Comparison of ENCODE assay signal across 8 cellular contexts in the genomic region with DNA sequence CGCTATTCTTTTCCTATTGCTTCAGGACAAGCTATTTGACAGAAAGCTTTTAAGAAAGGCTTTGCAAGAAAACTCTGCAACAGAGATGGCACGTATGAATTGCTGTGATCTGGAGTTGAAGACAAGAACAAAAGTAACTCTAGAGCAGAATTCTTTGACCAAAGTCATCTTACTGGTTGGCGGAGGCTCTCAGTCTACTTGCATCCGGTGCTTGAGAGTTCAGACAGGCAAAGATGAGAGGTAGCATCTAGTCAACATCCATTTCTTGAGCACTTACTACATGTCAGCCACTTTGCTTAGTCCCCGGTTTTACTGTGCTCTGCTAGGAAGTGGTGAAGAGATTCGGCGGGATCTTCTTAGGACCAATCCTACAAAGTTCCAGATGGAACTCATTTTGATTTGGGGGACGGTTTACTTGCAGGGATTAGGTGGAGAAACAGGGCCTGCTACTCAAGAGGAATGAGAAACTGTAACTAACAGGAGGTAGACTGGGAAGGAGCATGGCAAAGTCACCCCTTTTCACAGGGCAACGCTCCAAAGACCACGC. TPM values are rescaled to one million over a fixed set of nuclear protein-coding genes. Genes with fewer than 3 reads are reported as not detected.
DNase-seq lines count a peak whose midpoint lies in the region; ATAC-seq, FAIRE-seq and TF ChIP-seq lines count a peak whose summit lies in the region.

No MANE protein-coding gene starts in this region.

- TSS peak; percentile 79 for BruUV-seq in HepG2 (replicated peaks; lab: Mats Ljungman, UMichigan)

- H3K9me3 Mint-ChIP-seq in CD4-positive, alpha-beta memory T cell, result peaks cover 0 to 11% (median 0%) of the 10 kb centered on the region in 8 donors
- H3K9me3 Mint-ChIP-seq in astrocyte (ENCODE audit: unreplicated experiment), result no peaks in the 10 kb centered on the region

- peak in 1 of 5 donors; percentile 46 for DNase-seq in CD4-positive, alpha-beta memory T cell
- no peak for DNase-seq in Jurkat, Clone E6-1 (ENCODE audit: low read depth, low spot score)
- DNase-seq in astrocyte (ENCODE audit: low read depth) (peak; percentile 2), HepG2 (ENCODE audit: low spot score) (no peak), thoracic aorta (ENCODE audit: low spot score) (no peak), globus pallidus (ENCODE audit: low spot score) (no peak), NCI-H1105 (lab: John Stamatoyannopoulos, UW) (no peak)

- H3K79me2 ChIP-seq in astrocyte (ENCODE audit: insufficient read depth, low read length) (peaks cover 31% of the 10 kb centered on the region), HepG2 (ENCODE audit: insufficient read depth, low read length) (peaks cover 9% of the 10 kb centered on the region)

- WGBS in HepG2 (ENCODE audit: low lambda C conversion rate), result 73% methylated on average over 10 of the region's 10 CpGs

- peak overlapping the region; percentile 95 for H3K27ac ChIP-seq in CD4-positive, alpha-beta memory T cell (ENCODE audit: low read depth, low read length)
- H3K27ac ChIP-seq in astrocyte (ENCODE audit: low read depth, low read length) (peak overlapping the region; percentile 94), HepG2 (ENCODE audit: extremely low read length, insufficient read depth, low read length) (peak overlapping the region; percentile 84), thoracic aorta (peak overlapping the region; percentile 96 to 99)

- H3K4me3 ChIP-seq in CD4-positive, alpha-beta memory T cell (ENCODE audit: low read length in 2 of 2), result peak overlapping the region; percentile 78 to 94
- peak overlapping the region; percentile 92 for H3K4me3 ChIP-seq in Jurkat, Clone E6-1 (ENCODE audit: low read length)
- H3K4me3 ChIP-seq in astrocyte (ENCODE audit: insufficient read depth, low read depth, low read length) (peak overlapping the region; percentile 93), HepG2 (replicated peaks in 1 of 3; ENCODE audit: insufficient read depth in 1 of 3, low read depth in 2 of 3, low read length in 3 of 3) (peak overlapping the region; percentile 78 to 93 (median 83)), thoracic aorta (peak overlapping the region; percentile 93)

- intact Hi-C loops in CD4-positive, alpha-beta memory T cell (cut with micrococcal nuclease), result loop anchor here (1.0 to 10.0 kb wide), 7 partner anchors 33 to 1255 kb away; partner anchors contain the start of genes FGFR1OP2, INTS13, MRPS35 and TM7SF3
- intact Hi-C loops in HepG2 (cut with micrococcal nuclease; ENCODE audit: unreplicated experiment), result no loop called here

- FAIRE-seq in astrocyte (lab: Jason Lieb, UNC) (no peak), HepG2 (lab: Jason Lieb, UNC) (no peak)

- ATAC-seq in HepG2 (no peak; the same call in 2 of the 3 replicates), thoracic aorta (ENCODE audit: insufficient number of reproducible peaks, low FRiP score, low read depth) (no peak), HG02970 (IDR thresholded peaks at IDR 0.05; ENCODE audit: low FRiP score, unreplicated experiment) (no peak)

- H3K9ac ChIP-seq in astrocyte (ENCODE audit: low read length), result peak overlapping the region; percentile 98
- peak overlapping the region; percentile 93 for H3K9ac ChIP-seq in HepG2 (ENCODE audit: insufficient read depth, low read depth, low read length)

- no peaks in the 10 kb centered on the region for H3K36me3 ChIP-seq in CD4-positive, alpha-beta memory T cell (ENCODE audit: insufficient read depth, low read length)
- H3K36me3 ChIP-seq in astrocyte (ENCODE audit: insufficient read depth, low read length) (peaks cover 3% of the 10 kb centered on the region), HepG2 (replicated peaks in 1 of 2; ENCODE audit: control insufficient read depth in 1 of 2, insufficient read depth in 2 of 2, low read length in 2 of 2) (no peaks in the 10 kb centered on the region), thoracic aorta (no peaks in the 10 kb centered on the region)

- peaks cover 34% of the 10 kb centered on the region for H3K4me1 ChIP-seq in CD4-positive, alpha-beta memory T cell (ENCODE audit: insufficient read depth, low read length)
- H3K4me1 ChIP-seq in astrocyte (ENCODE audit: insufficient read depth, low read length), result peaks cover 10% of the 10 kb centered on the region
- H3K4me1 ChIP-seq in HepG2 (ENCODE audit: insufficient read depth, low read length), result peaks cover 26% of the 10 kb centered on the region
- H3K4me1 ChIP-seq in thoracic aorta (ENCODE audit: control insufficient read depth in 1 of 2, low read depth in 2 of 2), result peaks cover 0 to 17% of the 10 kb centered on the region in 2 donors

- H3K4me3 Mint-ChIP-seq in CD4-positive, alpha-beta memory T cell, result peak overlapping the region; percentile 90 to 99 (median 96)
- H3K4me3 Mint-ChIP-seq in astrocyte (ENCODE audit: unreplicated experiment), result peak overlapping the region; percentile 90

- TF ChIP-seq EP300 in HepG2 (IDR thresholded peaks at IDR 0.05; ENCODE audit: low read depth in 2 of 2, low read length in 2 of 2) (no peak), HepG2 (CRISPR knock-in tag; IDR thresholded peaks at IDR 0.05; ENCODE audit: borderline replicate concordance) (no peak)

- no peaks in the 10 kb centered on the region for H3K9me3 ChIP-seq in CD4-positive, alpha-beta memory T cell (ENCODE audit: control insufficient read depth in 1 of 2, low read length in 2 of 2)
- H3K9me3 ChIP-seq in astrocyte (ENCODE audit: insufficient read depth, low read depth, low read length) (no peaks in the 10 kb centered on the region), HepG2 (ENCODE audit: low read length) (peaks cover 6% of the 10 kb centered on the region; the same call in 1 of the 2 replicates), thoracic aorta (no peaks in the 10 kb centered on the region)

- H3K4me2 ChIP-seq in astrocyte (ENCODE audit: low read length) (peak overlapping the region; percentile 97), HepG2 (ENCODE audit: low read depth, low read length) (peak overlapping the region; percentile 89)

- H2AFZ ChIP-seq in astrocyte (ENCODE audit: low read depth, low read length) (peak overlapping the region; percentile 89), HepG2 (ENCODE audit: low read length) (peak overlapping the region; percentile 82)

- TF ChIP-seq RAD21 in HepG2 (CRISPR knock-in tag; IDR thresholded peaks at IDR 0.05), result no peak

- H3K27me3 Mint-ChIP-seq in CD4-positive, alpha-beta memory T cell, result no peaks in the 10 kb centered on the region
- no peaks in the 10 kb centered on the region for H3K27me3 Mint-ChIP-seq in astrocyte (ENCODE audit: low read depth, unreplicated experiment)

- TF ChIP-seq CTCF in astrocyte (IDR thresholded peaks at IDR 0.05; ENCODE audit: insufficient read depth, low read depth, low read length) (no peak), HepG2 (CRISPR knock-in tag; IDR thresholded peaks at IDR 0.05) (no peak), thoracic aorta (IDR thresholded peaks at IDR 0.05) (no peak)

- H3K4me1 Mint-ChIP-seq in CD4-positive, alpha-beta memory T cell, result peaks cover 36 to 63% (median 49%) of the 10 kb centered on the region in 4 donors
- H3K4me1 Mint-ChIP-seq in astrocyte (ENCODE audit: low read depth, unreplicated experiment), result peaks cover 3% of the 10 kb centered on the region

- in situ Hi-C loops in HepG2 (cut with HindIII; ENCODE audit: extremely low pct_ligation_motif_present, low pct_unique_long_range_greater_than_20kb), result no loop called here

- POLR2A ChIA-PET in CD4-positive, alpha-beta memory T cell (lab: Charles Lee; ENCODE audit: partially characterized antibody), result interaction anchor here (1.1 to 3.5 kb wide), 8 partner anchors 20 to 1356 kb away, joined by 5 to 27 read pairs (median 8); partner anchors contain the start of genes ERGIC2, ITPR2, KLHL42 and MANSC4
- POLR2A ChIA-PET in HepG2 (lab: Yijun Ruan, JAX), result interaction anchor here (1.0 to 1.7 kb wide), 3 partner anchors 13 to 168 kb away, joined by 5 to 8 read pairs (median 6); no protein-coding TSS in a partner anchor

- CTCF ChIA-PET in CD4-positive, alpha-beta memory T cell (lab: Charles Lee; ENCODE audit: partially characterized antibody), result interaction anchor here (1.6 kb wide), 1 partner anchor 18 kb away, joined by 4 read pairs; no protein-coding TSS in a partner anchor
- CTCF ChIA-PET in HepG2 (lab: Yijun Ruan, JAX; ENCODE audit: low intra/inter-chr PET ratio, low total read pairs), result no interaction called here

- peaks cover 13 to 29% of the 10 kb centered on the region in 2 donors for H3K36me3 Mint-ChIP-seq in CD4-positive, alpha-beta memory T cell
- H3K36me3 Mint-ChIP-seq in astrocyte (ENCODE audit: low read depth, unreplicated experiment), result peaks cover 2% of the 10 kb centered on the region

- no peaks in the 10 kb centered on the region for H4K20me1 ChIP-seq in astrocyte (ENCODE audit: insufficient read depth, low read length)
- H4K20me1 ChIP-seq in HepG2 (ENCODE audit: insufficient read depth, low read length), result no peaks in the 10 kb centered on the region

- H3K27ac Mint-ChIP-seq in CD4-positive, alpha-beta memory T cell, result peak overlapping the region; percentile 98 to 100 (median 100)
- H3K27ac Mint-ChIP-seq in astrocyte (ENCODE audit: unreplicated experiment), result peak overlapping the region; percentile 80

- H3K27me3 ChIP-seq in CD4-positive, alpha-beta memory T cell (ENCODE audit: insufficient read depth, low read length), result no peaks in the 10 kb centered on the region
- H3K27me3 ChIP-seq in astrocyte (ENCODE audit: insufficient read depth, low read length) (no peaks in the 10 kb centered on the region), HepG2 (ENCODE audit: control insufficient read depth in 1 of 2, insufficient read depth in 2 of 2, low read length in 2 of 2) (no peaks in the 10 kb centered on the region; a peak in 1 of 5 replicates), thoracic aorta (replicated peaks; ENCODE audit: insufficient read depth) (no peaks in the 10 kb centered on the region)

- TF ChIP-seq POLR2A in HepG2 (IDR thresholded peaks at IDR 0.05; ENCODE audit: insufficient read depth in 1 of 2, low read depth in 2 of 2, low read length in 2 of 2), result no peak

RNA-seq across cellular contexts. Expression of gene CCDC91, which starts 0.4 kb away (rescaled TPM):
- total RNA-seq in CD4-positive, alpha-beta memory T cell, result 10 to 100 TPM; 83.9 to 88.4 TPM
- polyA plus RNA-seq in CD4-positive, alpha-beta memory T cell, result 10 to 100 TPM; 56.9 to 57.7 TPM
- 18.5 TPM for polyA plus RNA-seq in Jurkat, Clone E6-1 (2012; ENCODE audit: insufficient read depth, insufficient read length)
- total RNA-seq in astrocyte (18.3 and 19.3 TPM in 2 replicates), HepG2 (2016; rRNA removed; fragmentation: Illumina TruSeq; extraction: Trizol) (15.8 and 20.6 TPM in 2 replicates), thoracic aorta (10 to 100 TPM; 26.6 to 27.6 TPM)
- total RNA-seq in HepG2 (2016; cell fraction: cytosol; rRNA removed; fragmentation: Illumina TruSeq; extraction: Trizol; ENCODE audit: low read depth), result 88.7 and 93.9 TPM in 2 replicates
- total RNA-seq in HepG2 (2016; cell fraction: insoluble cytoplasmic fraction; rRNA removed; fragmentation: Illumina TruSeq; extraction: Trizol), result 14.9 and 18.0 TPM in 2 replicates
- 25.9 and 27.4 TPM in 2 replicates for total RNA-seq in HepG2 (2016; cell fraction: membrane; rRNA removed; fragmentation: Illumina TruSeq; extraction: Trizol)
- 19.4 and 19.8 TPM in 2 replicates for total RNA-seq in HepG2 (2016; cell fraction: nucleus; rRNA removed; fragmentation: Illumina TruSeq; extraction: Trizol)
- 7.7 and 9.8 TPM in 2 replicates for polyA plus RNA-seq in HepG2 (2011; rRNA removed)
- 5.3 and 9.0 TPM in 2 replicates for polyA plus RNA-seq in HepG2 (2011; cell fraction: cytosol; rRNA removed)
- 5.2 and 5.9 TPM in 2 replicates for polyA plus RNA-seq in HepG2 (2011; cell fraction: nucleus; rRNA removed)
- 9.2 and 10.4 TPM in 2 replicates for polyA plus RNA-seq in HepG2 (2012)
- 1.3 and 1.9 TPM in 2 replicates for polyA plus RNA-seq in HepG2 (2016; cell fraction: cytosol; fragmentation: Illumina TruSeq; extraction: Trizol; ENCODE audit: low read depth)
- 16.6 and 16.9 TPM in 2 replicates for polyA plus RNA-seq in HepG2 (2016; cell fraction: insoluble cytoplasmic fraction; fragmentation: Illumina TruSeq; extraction: Trizol; ENCODE audit: low read depth)
- 3.4 TPM in 2 replicates for polyA plus RNA-seq in HepG2 (2016; cell fraction: membrane; fragmentation: Illumina TruSeq; extraction: Trizol; ENCODE audit: low read depth)
- 7.0 and 7.9 TPM in 2 replicates for polyA plus RNA-seq in HepG2 (2016; cell fraction: nucleus; fragmentation: Illumina TruSeq; extraction: Trizol; ENCODE audit: insufficient read depth, low read depth)
- polyA minus RNA-seq in HepG2 (2011; rRNA and poly(A)+ RNA removed; ENCODE audit: low replicate concordance), result 17.8 and 41.4 TPM in 2 replicates
- polyA minus RNA-seq in HepG2 (2011; cell fraction: cytosol; rRNA and poly(A)+ RNA removed), result 12.6 and 19.2 TPM in 2 replicates
- 50.2 and 62.0 TPM in 2 replicates for polyA minus RNA-seq in HepG2 (2011; cell fraction: nucleus; rRNA and poly(A)+ RNA removed)
